1 cellular context compared by ENCODE assay signal in the genomic region with DNA sequence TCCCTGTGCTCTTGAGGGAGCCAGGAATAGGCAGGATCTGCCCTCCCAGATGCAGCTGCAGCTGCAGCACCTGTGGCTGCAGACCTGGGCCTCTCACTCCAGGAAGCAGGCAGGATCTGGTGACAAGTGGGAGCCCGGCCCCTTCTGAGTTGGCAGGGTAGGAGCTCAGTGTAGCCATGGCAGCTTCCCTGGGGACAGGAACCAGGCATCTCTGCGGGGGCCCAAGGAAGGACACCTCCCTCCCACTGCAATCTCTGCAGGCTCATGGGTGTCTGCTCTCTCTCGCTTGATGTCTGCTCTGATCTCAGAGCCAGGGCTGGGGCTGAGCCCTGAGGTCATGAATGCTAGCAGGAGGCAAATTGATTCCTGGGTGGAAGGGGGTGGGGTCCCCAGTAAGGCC.
TF ChIP-seq lines count a peak whose summit lies in the region.

No MANE protein-coding gene starts in this region.

TF ChIP-seq in SK-N-SH treated with all-trans-retinoic acid at 6 μM for 48 hours, 23 proteins besides CTCF, POLR2A, EP300 and RAD21 (continued from another document):
- TF ChIP-seq ZNF70 (CRISPR knock-in tag; IDR thresholded peaks at IDR 0.05): no peak
- TF ChIP-seq RARB (CRISPR knock-in tag; IDR thresholded peaks at IDR 0.05): no peak
- no peak for TF ChIP-seq GLIS3 (CRISPR knock-in tag; IDR thresholded peaks at IDR 0.05)
TF ChIP-seq in SK-N-SH treated with all-trans-retinoic acid at 6 μM for 48 hours: peak in this region for 0.
